Comparison of ENCODE assay signal across 12 cellular contexts in genomic region chr1:164562947-164563346, GRCh38. TPM values are rescaled to one million over a fixed set of nuclear protein-coding genes. Genes with fewer than 3 reads are reported as not detected.
DNase-seq lines count a peak whose midpoint lies in the region; ATAC-seq and TF ChIP-seq lines count a peak whose summit lies in the region.
"Had no signal": no experiment of that assay in that cellular context is flagged by ENCODE, and none has a peak within 500 bp of the region (broad histone marks: within the 10 kb centered on the region; RNA-seq: fewer than 3 reads in every experiment).

No MANE protein-coding gene starts in this region.

- peaks cover 0 to 4% (median 2%) of the 10 kb centered on the region in 7 donors for H3K9me3 Mint-ChIP-seq in CD14-positive monocyte
- H3K9me3 Mint-ChIP-seq: activated CD4-positive, alpha-beta T cell treated with anti-CD3 and anti-CD28 coated beads, Interleukin-2, amount 10 ng/mL, durations not matched to agents 24 days and 14 days had no signal

- H3K36me3 Mint-ChIP-seq in CD14-positive monocyte = peaks cover 0 to 5% of the 10 kb centered on the region in 2 donors

- H3K4me3 ChIP-seq in astrocyte of the cerebellum (ENCODE audit: low read depth, low read length) = peak overlapping the region; percentile 66
- H3K4me3 ChIP-seq in iPS-11a (ENCODE audit: low read depth, low read length) = peak overlapping the region; percentile 92
- peak overlapping the region; percentile 86 for H3K4me3 ChIP-seq in retinal pigment epithelial cell (ENCODE audit: low read length)

- intact Hi-C loops in posterior cingulate gyrus (cut with DNase I) = loop anchor here (5.0 kb wide), 1 partner anchor 509 kb away; no protein-coding TSS in a partner anchor
- intact Hi-C loops in CD14-positive monocyte (cut with micrococcal nuclease) = no loop called here

- in situ Hi-C loops in G401 (cut with HindIII; ENCODE audit: low sequenced_read_pairs) (no loop called here), astrocyte of the cerebellum (cut with HindIII; ENCODE audit: low sequenced_read_pairs) (loop anchor here (5.0 to 10.0 kb wide), 2 partner anchors 34 to 202 kb away; no protein-coding TSS in a partner anchor)

- no peak for TF ChIP-seq CTCF in astrocyte of the cerebellum (IDR thresholded peaks at IDR 0.05; ENCODE audit: low read depth, low read length, missing control alignments)
- no peak for TF ChIP-seq CTCF in retinal pigment epithelial cell (conservative IDR thresholded peaks at IDR 0.05; ENCODE audit: low read depth, low read length)
- no peak for TF ChIP-seq CTCF in CD14-positive monocyte (IDR thresholded peaks at IDR 0.05)

- H3K4me1 Mint-ChIP-seq in CD14-positive monocyte = peaks cover 28% of the 10 kb centered on the region

- ATAC-seq in left lobe of liver = no peak

- DNase-seq in G401 (ENCODE audit: low spot score) (peak; percentile 55), astrocyte of the cerebellum (ENCODE audit: low read depth) (no peak), retinal pigment epithelial cell (ENCODE audit: low read depth) (no peak), posterior cingulate gyrus (no peak), left lobe of liver (ENCODE audit: low spot score) (no peak), CD14-positive monocyte (ENCODE audit: low spot score) (no peak), CD1c-positive myeloid dendritic cell (ENCODE audit: extremely low spot score) (no peak)
- DNase-seq: activated CD4-positive, alpha-beta T cell treated with anti-CD3 and anti-CD28 coated beads, Interleukin-2, amount 10 ng/mL, durations not matched to agents 24 days and 14 days; DND-41; islet precursor cell had no signal

- no peak overlapping the region for H3K27ac Mint-ChIP-seq in CD14-positive monocyte
- H3K27ac Mint-ChIP-seq: activated CD4-positive, alpha-beta T cell treated with anti-CD3 and anti-CD28 coated beads, Interleukin-2, amount 10 ng/mL, durations not matched to agents 24 days and 14 days had no signal

- H3K27me3 Mint-ChIP-seq in CD14-positive monocyte (ENCODE audit: low read depth in 3 of 3) = peaks cover 29 to 41% (median 31%) of the 10 kb centered on the region in 3 donors

- no peak overlapping the region for H3K4me3 Mint-ChIP-seq in CD14-positive monocyte
- H3K4me3 Mint-ChIP-seq: activated CD4-positive, alpha-beta T cell treated with anti-CD3 and anti-CD28 coated beads, Interleukin-2, amount 10 ng/mL, durations not matched to agents 24 days and 14 days had no signal

RNA-seq across cellular contexts. Expression of gene PBX1, which starts 4.0 kb away (rescaled TPM):
- not detected in 2 replicates for total RNA-seq in G401 (2014; rRNA removed; shearing (Covaris generic))
- 9.5 TPM for total RNA-seq in left lobe of liver
- polyA plus RNA-seq in CD14-positive monocyte = not detected
- total RNA-seq: activated CD4-positive, alpha-beta T cell treated with anti-CD3 and anti-CD28 coated beads, Interleukin-2, amount 10 ng/mL, durations not matched to agents 24 days and 14 days; OCI-LY7 had no signal

Comparison
In these comparisons a context has a peak if more than half of its experiments do, and no peak if none do; other contexts are left out.
1. RNA of gene PBX1, which starts 4.0 kb away (total RNA-seq): 9.5 TPM in left lobe of liver (single experiment); not detected in G401; every median in the first group is over 10 times any median in the second.
2. Peak in every context shown above with its lines, with median percentiles within 50 percentile points of each other: H3K4me3 ChIP-seq.